ENCODE assay signal across 7 cellular contexts in the genomic region with DNA sequence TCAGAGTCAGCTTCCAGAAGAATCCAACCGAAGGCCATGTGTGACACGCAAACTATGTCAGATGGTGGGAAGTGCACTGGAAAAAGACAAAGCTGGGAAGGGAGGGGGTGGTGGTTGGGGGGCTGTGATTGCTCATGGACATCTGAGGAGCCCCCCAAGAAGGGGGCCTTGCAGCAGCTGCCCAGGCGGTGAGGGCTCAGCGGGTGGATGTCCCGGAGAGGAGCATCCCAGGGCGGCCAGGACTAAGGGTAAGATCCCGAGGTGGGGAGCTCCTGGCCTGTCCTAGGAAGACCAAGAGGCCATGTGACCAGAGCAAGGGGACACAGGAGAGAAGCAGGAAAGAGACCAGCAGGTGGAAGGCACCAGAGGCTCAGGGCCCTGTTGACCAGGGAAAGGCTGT.
"Had no signal": no experiment of that assay in that cellular context is flagged by ENCODE, and none has a peak within 500 bp of the region (broad histone marks: within the 10 kb centered on the region; RNA-seq: fewer than 3 reads in every experiment).

No MANE protein-coding gene starts in this region.

- H3K4me1 Mint-ChIP-seq: GM23338, H9 had no signal

- H3K9me3 Mint-ChIP-seq: GM23338, H9 had no signal

- DNase-seq: H9, HCEC 1CT, IMR-90, KG1 had no signal

- H3K27ac ChIP-seq: HL-60 had no signal

- H3K4me3 Mint-ChIP-seq: GM23338, H9 had no signal

- H3K27ac Mint-ChIP-seq: GM23338, H9 had no signal

- ATAC-seq: GM23338, K562 had no signal

- H3K4me3 ChIP-seq: GM23338, K562 had no signal
